Comparison of ENCODE assay signal across 23 cellular contexts in the genomic region with DNA sequence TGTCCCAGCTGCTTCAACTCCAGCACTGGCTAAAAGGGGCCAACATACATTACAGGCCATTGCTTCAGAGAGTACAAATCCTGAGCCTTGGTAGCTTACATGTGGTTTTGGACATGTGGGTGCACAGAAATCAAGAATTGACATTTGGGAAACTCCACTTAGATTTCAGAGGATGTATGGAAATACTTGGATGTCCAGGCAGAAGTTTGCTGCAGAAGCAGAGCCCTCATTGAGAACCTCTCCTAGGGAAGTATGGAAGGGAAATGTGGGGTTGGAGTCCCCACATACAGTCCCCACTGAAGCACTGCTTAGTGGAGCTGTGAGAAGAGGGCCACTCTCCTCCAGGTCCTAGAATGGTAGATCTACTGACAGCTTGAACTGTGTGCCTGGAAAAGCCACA.
DNase-seq lines count a peak whose midpoint lies in the region; TF ChIP-seq lines count a peak whose summit lies in the region.
"Had no signal": no experiment of that assay in that cellular context is flagged by ENCODE, and none has a peak within 500 bp of the region (broad histone marks: within the 10 kb centered on the region; RNA-seq: fewer than 3 reads in every experiment).

No MANE protein-coding gene starts in this region.

- CTCF ChIA-PET in HEK293 (lab: Yijun Ruan, JAX): interaction anchor here (0.6 to 0.7 kb wide), 2 partner anchors 25 to 937 kb away, joined by 3 to 4 read pairs; no protein-coding TSS in a partner anchor

- H3K9me3 ChIP-seq in HEK293 (ENCODE audit: control insufficient read depth, insufficient read depth, low read depth, low read length) (no peaks in the 10 kb centered on the region), endodermal cell (ENCODE audit: control insufficient read depth, low read length) (peaks cover 23% of the 10 kb centered on the region)
- H3K9me3 ChIP-seq: BE2C had no signal

- H3K4me3 Mint-ChIP-seq in endodermal cell: no peak overlapping the region
- H3K4me3 Mint-ChIP-seq: CD14-positive monocyte; CD4-positive, alpha-beta memory T cell; CD4-positive, CD25-positive, alpha-beta regulatory T cell; CD8-positive, alpha-beta memory T cell had no signal

- DNase-seq in DMS53 (lab: John Stamatoyannopoulos, UW) (peak; percentile 25), DMS53 treated with DMSO at 0.1 percent for 48 hours (lab: John Stamatoyannopoulos, UW; ENCODE audit: unreplicated experiment) (no peak), OCI-M1 (lab: John Stamatoyannopoulos, UW) (peak; percentile 7), endodermal cell (no peak), T-helper 9 cell (no peak), NCI-H2171 (lab: John Stamatoyannopoulos, UW) (no peak)
- DNase-seq: 8988T; ACHN; BE2C; C1 segment of cervical spinal cord; CD4-positive, alpha-beta memory T cell; CD4-positive, CD25-positive, alpha-beta regulatory T cell; CD8-positive, alpha-beta memory T cell; COR-L47; DMS153; DMS79; DND-41; EL; GDM1 had no signal

- peaks cover 25% of the 10 kb centered on the region for H3K9me3 Mint-ChIP-seq in endodermal cell

- no peaks in the 10 kb centered on the region for H3K27me3 Mint-ChIP-seq in endodermal cell (ENCODE audit: insufficient read depth)
- H3K27me3 Mint-ChIP-seq: CD4-positive, CD25-positive, alpha-beta regulatory T cell had no signal

- H3K27ac Mint-ChIP-seq in endodermal cell: no peak overlapping the region
- H3K27ac Mint-ChIP-seq: CD14-positive monocyte; CD4-positive, alpha-beta memory T cell; CD4-positive, CD25-positive, alpha-beta regulatory T cell; CD8-positive, alpha-beta memory T cell had no signal

- H3K4me1 ChIP-seq in HEK293 (ENCODE audit: control insufficient read depth, insufficient read depth, low read length): no peaks in the 10 kb centered on the region
- H3K4me1 ChIP-seq in endodermal cell (ENCODE audit: control insufficient read depth, insufficient read depth, low read length): peaks cover 6% of the 10 kb centered on the region
- H3K4me1 ChIP-seq: BE2C, BLaER1 had no signal

- POLR2A ChIA-PET in HEK293 (lab: Yijun Ruan, JAX): no interaction called here

- H3K36me3 ChIP-seq in HEK293 (ENCODE audit: control insufficient read depth in 2 of 2, insufficient read depth in 1 of 2, low read length in 2 of 2) (no peaks in the 10 kb centered on the region), endodermal cell (ENCODE audit: control insufficient read depth, insufficient read depth, low read length) (no peaks in the 10 kb centered on the region)
- H3K36me3 ChIP-seq: BE2C, BLaER1 had no signal

- H3K9ac ChIP-seq in endodermal cell (ENCODE audit: extremely low read depth, low read length, poor library complexity, severe bottlenecking): no peak overlapping the region
- H3K9ac ChIP-seq: BLaER1 had no signal

- H3K27ac ChIP-seq in HEK293 (ENCODE audit: extremely low read depth, low read depth, low read length) (no peak overlapping the region), endodermal cell (ENCODE audit: low read depth, low read length) (no peak overlapping the region)
- H3K27ac ChIP-seq: BLaER1 had no signal

- H3K36me3 Mint-ChIP-seq in endodermal cell (ENCODE audit: low read depth): no peaks in the 10 kb centered on the region
- H3K36me3 Mint-ChIP-seq: CD14-positive monocyte; CD4-positive, alpha-beta memory T cell; CD4-positive, CD25-positive, alpha-beta regulatory T cell had no signal

- TF ChIP-seq CTCF in HEK293 (tag by site-specific recombination; IDR thresholded peaks at IDR 0.05) (no peak), endodermal cell (conservative IDR thresholded peaks at IDR 0.05) (no peak)

- H3K27me3 ChIP-seq in endodermal cell (ENCODE audit: control insufficient read depth, insufficient read depth, low read length, poor library complexity, severe bottlenecking): no peaks in the 10 kb centered on the region
- H3K27me3 ChIP-seq: BE2C, BLaER1 had no signal

- H3K4me3 ChIP-seq in HEK293 (ENCODE audit: low read depth, low read length) (no peak overlapping the region), endodermal cell (ENCODE audit: low read length) (peak overlapping the region; percentile 23)
- H3K4me3 ChIP-seq: BLaER1, GM12878 had no signal

- H3K4me1 Mint-ChIP-seq in endodermal cell: peaks cover 15% of the 10 kb centered on the region
- H3K4me1 Mint-ChIP-seq: CD14-positive monocyte; CD4-positive, alpha-beta memory T cell; CD4-positive, CD25-positive, alpha-beta regulatory T cell; CD8-positive, alpha-beta memory T cell had no signal

TF ChIP-seq in HEK293, 187 proteins besides CTCF, POLR2A, EP300 and RAD21:
- peak; percentile 59; the same call in 1 of the 2 replicates for TF ChIP-seq TRIM28 (IDR thresholded peaks at IDR 0.05; ENCODE audit: borderline replicate concordance, low read length)
- TF ChIP-seq SETDB1 (IDR thresholded peaks at IDR 0.05; ENCODE audit: insufficient read length, low read length): peak; percentile 80
- TF ChIP-seq ZNF514 (tag by site-specific recombination; IDR thresholded peaks at IDR 0.05): no peak
- TF ChIP-seq ZNF324 (tag by site-specific recombination; IDR thresholded peaks at IDR 0.05): no peak
- TF ChIP-seq ZNF596 (tag by site-specific recombination; IDR thresholded peaks at IDR 0.05): no peak
- TF ChIP-seq ZFP41 (tag by site-specific recombination; IDR thresholded peaks at IDR 0.05; ENCODE audit: borderline replicate concordance): no peak
- TF ChIP-seq OSR2 (tag by site-specific recombination; IDR thresholded peaks at IDR 0.05): no peak

Comparison
In these comparisons a context has a peak if more than half of its experiments do, and no peak if none do; other contexts are left out.
1. DNase-seq: peak in DMS53 (single experiment) and OCI-M1 (single experiment); none in DMS53 treated with DMSO at 0.1 percent for 48 hours (single experiment), endodermal cell (single experiment), T-helper 9 cell (single experiment) and NCI-H2171 (single experiment).